In genomic region chr19:12646551-12646950, GRCh38 we compare ENCODE assay signal across 16 cellular contexts. TPM values are rescaled to one million over a fixed set of nuclear protein-coding genes. Genes with fewer than 3 reads are reported as not detected.
A peak's percentile ranks its signal among the peaks of the same experiment; 100 is the strongest.
DNase-seq lines count a peak whose midpoint lies in the region; ATAC-seq and TF ChIP-seq lines count a peak whose summit lies in the region.
"Had no signal": no experiment of that assay in that cellular context is flagged by ENCODE, and none has a peak within 500 bp of the region (broad histone marks: within the 10 kb centered on the region; RNA-seq: fewer than 3 reads in every experiment).

No MANE protein-coding gene starts in this region.

- H3K9me3 Mint-ChIP-seq in activated naive CD8-positive, alpha-beta T cell treated with anti-CD3 and anti-CD28 coated beads, Interleukin-2, amount 10 ng/mL, durations not matched to agents 7 days and 5 days = no peaks in the 10 kb centered on the region
- no peaks in the 10 kb centered on the region for H3K9me3 Mint-ChIP-seq in activated naive CD8-positive, alpha-beta T cell treated with anti-CD3 and anti-CD28 coated beads, Interleukin-2, amount 50 U/mL, for 24 hours
- peaks cover 5% of the 10 kb centered on the region; the same call in 1 of the 2 replicates for H3K9me3 Mint-ChIP-seq in HFFc6

- intact Hi-C loops in PC-3 (cut with micrococcal nuclease) = no loop called here

- H3K9me3 ChIP-seq in PC-3 (ENCODE audit: low read length) = no peaks in the 10 kb centered on the region

- TF ChIP-seq CTCF in PC-3 (conservative IDR thresholded peaks at IDR 0.05; ENCODE audit: low read depth, low read length) = no peak
- no peak for TF ChIP-seq CTCF in HFFc6 (IDR thresholded peaks at IDR 0.05)

- H3K4me2 ChIP-seq in PC-3 (ENCODE audit: low read length) = no peak overlapping the region

- H3K4me3 Mint-ChIP-seq in activated naive CD8-positive, alpha-beta T cell treated with anti-CD3 and anti-CD28 coated beads, Interleukin-2, amount 10 ng/mL, durations not matched to agents 7 days and 5 days = no peak overlapping the region
- H3K4me3 Mint-ChIP-seq in activated naive CD8-positive, alpha-beta T cell treated with anti-CD3 and anti-CD28 coated beads, Interleukin-2, amount 50 U/mL, for 24 hours = no peak overlapping the region
- H3K4me3 Mint-ChIP-seq in HFFc6 = no peak overlapping the region

- no peaks in the 10 kb centered on the region for H3F3A ChIP-seq in PC-3 (ENCODE audit: low read length, unreplicated experiment)

- peaks cover 7% of the 10 kb centered on the region for H3K4me1 Mint-ChIP-seq in activated naive CD8-positive, alpha-beta T cell treated with anti-CD3 and anti-CD28 coated beads, Interleukin-2, amount 10 ng/mL, durations not matched to agents 7 days and 5 days
- H3K4me1 Mint-ChIP-seq in activated naive CD8-positive, alpha-beta T cell treated with anti-CD3 and anti-CD28 coated beads, Interleukin-2, amount 50 U/mL, for 24 hours = no peaks in the 10 kb centered on the region
- no peaks in the 10 kb centered on the region for H3K4me1 Mint-ChIP-seq in HFFc6 (ENCODE audit: low read depth)

- no peaks in the 10 kb centered on the region for H3K79me2 ChIP-seq in PC-3 (ENCODE audit: low read length)

- H3K27ac ChIP-seq in PC-3 (ENCODE audit: low read length) = no peak overlapping the region

- no peak overlapping the region for H3K9ac ChIP-seq in PC-3 (ENCODE audit: low read length)

- POLR2A ChIA-PET in activated naive CD8-positive, alpha-beta T cell treated with anti-CD3 and anti-CD28 coated beads, Interleukin-2, amount 10 ng/mL, durations not matched to agents 7 days and 5 days (lab: Charles Lee) = no interaction called here
- POLR2A ChIA-PET in PC-3 (lab: Charles Lee; ENCODE audit: unreplicated experiment) = interaction anchor here (0.6 kb wide), 1 partner anchor 8 kb away, joined by 6 read pairs; no protein-coding TSS in a partner anchor

- no peaks in the 10 kb centered on the region for H3K4me1 ChIP-seq in PC-3 (ENCODE audit: insufficient read depth, low read length)

- no peaks in the 10 kb centered on the region for H3K27me3 ChIP-seq in PC-3 (ENCODE audit: low read length)

- peaks cover 25% of the 10 kb centered on the region for H3K36me3 Mint-ChIP-seq in activated naive CD8-positive, alpha-beta T cell treated with anti-CD3 and anti-CD28 coated beads, Interleukin-2, amount 10 ng/mL, durations not matched to agents 7 days and 5 days
- H3K36me3 Mint-ChIP-seq in activated naive CD8-positive, alpha-beta T cell treated with anti-CD3 and anti-CD28 coated beads, Interleukin-2, amount 50 U/mL, for 24 hours (ENCODE audit: low read depth) = peaks cover 12% of the 10 kb centered on the region
- H3K36me3 Mint-ChIP-seq in HFFc6 (ENCODE audit: low read depth) = peaks cover 23% of the 10 kb centered on the region

- H3K4me3 ChIP-seq in PC-3 (ENCODE audit: low read length) = no peak overlapping the region

- no peaks in the 10 kb centered on the region for H3K9me2 ChIP-seq in PC-3 (replicated peaks; ENCODE audit: low read length)

- CTCF ChIA-PET in PC-3 (lab: Charles Lee) = no interaction called here

- H2AFZ ChIP-seq in PC-3 (ENCODE audit: low read length) = no peak overlapping the region

- H3K27me3 Mint-ChIP-seq in activated naive CD8-positive, alpha-beta T cell treated with anti-CD3 and anti-CD28 coated beads, Interleukin-2, amount 10 ng/mL, durations not matched to agents 7 days and 5 days = no peaks in the 10 kb centered on the region
- H3K27me3 Mint-ChIP-seq in activated naive CD8-positive, alpha-beta T cell treated with anti-CD3 and anti-CD28 coated beads, Interleukin-2, amount 50 U/mL, for 24 hours = no peaks in the 10 kb centered on the region
- H3K27me3 Mint-ChIP-seq in HFFc6 (ENCODE audit: insufficient read depth) = no peaks in the 10 kb centered on the region

- H3K36me3 ChIP-seq in PC-3 (ENCODE audit: low read depth, low read length) = 0 out of 2 replicates have a peak, but pooled peaks cover 3% of the 10 kb centered on the region

- peak overlapping the region; percentile 42 for H3K27ac Mint-ChIP-seq in activated naive CD8-positive, alpha-beta T cell treated with anti-CD3 and anti-CD28 coated beads, Interleukin-2, amount 10 ng/mL, durations not matched to agents 7 days and 5 days
- H3K27ac Mint-ChIP-seq in activated naive CD8-positive, alpha-beta T cell treated with anti-CD3 and anti-CD28 coated beads, Interleukin-2, amount 50 U/mL, for 24 hours = no peak overlapping the region
- H3K27ac Mint-ChIP-seq in HFFc6 = no peak overlapping the region

- no peak for ATAC-seq in activated naive CD8-positive, alpha-beta T cell treated with anti-CD3 and anti-CD28 coated beads, Interleukin-2, amount 10 ng/mL, durations not matched to agents 7 days and 5 days (ENCODE audit: low read depth)
- no peak for ATAC-seq in activated naive CD8-positive, alpha-beta T cell treated with anti-CD3 and anti-CD28 coated beads, Interleukin-2, amount 50 U/mL, for 24 hours
- no peak for ATAC-seq in PC-3
- ATAC-seq in esophagus mucosa = peak; percentile 12
- ATAC-seq in HG02571 (IDR thresholded peaks at IDR 0.05; ENCODE audit: unreplicated experiment) = no peak
- ATAC-seq: Panc1 had no signal

- H4K20me1 ChIP-seq in PC-3 (ENCODE audit: low read length) = no peaks in the 10 kb centered on the region

- no peak for DNase-seq in activated naive CD8-positive, alpha-beta T cell treated with anti-CD3 and anti-CD28 coated beads, Interleukin-2, amount 10 ng/mL, durations not matched to agents 7 days and 5 days
- no peak for DNase-seq in activated naive CD8-positive, alpha-beta T cell treated with anti-CD3 and anti-CD28 coated beads, Interleukin-2, amount 50 U/mL, for 24 hours
- no peak for DNase-seq in PC-3
- no peak for DNase-seq in HFFc6
- no peak for DNase-seq in stimulated activated CD4-positive, alpha-beta T cell treated with anti-CD3 and anti-CD28 coated beads, Interleukin-4, amount 100 ng/mL, for 1 hour
- DNase-seq: ACHN, DMS153, H7, IMR-90, Kasumi-1, NCI-H1417, NCI-H2171 treated with DMSO at 0.1 percent for 48 hours, SHP77 had no signal

- TSS peak; percentile 34 for BruUV-seq in PC-3 (replicated peaks; lab: Mats Ljungman, UMichigan)

RNA-seq across cellular contexts. Expression of gene MAN2B1, which starts 20.0 kb away (rescaled TPM):
- total RNA-seq in activated naive CD8-positive, alpha-beta T cell treated with anti-CD3 and anti-CD28 coated beads, Interleukin-2, amount 10 ng/mL, durations not matched to agents 7 days and 5 days = 100 to 1,000 TPM; 108 to 115 TPM
- total RNA-seq in PC-3 (2014; rRNA removed) (62.9 and 67.5 TPM in 2 replicates), esophagus mucosa (29.0 TPM)
- 10 to 100 TPM; 49.9 to 69.9 (median 65.2) TPM for total RNA-seq in HFFc6 (2021; fragmentation: NEBNext Ultra II Directional; extraction: Animal tissue kit (Norgen Biotek cat#: 25700))

RNA-seq across cellular contexts. Expression of gene WDR83, which starts 20.1 kb away (rescaled TPM):
- total RNA-seq in activated naive CD8-positive, alpha-beta T cell treated with anti-CD3 and anti-CD28 coated beads, Interleukin-2, amount 10 ng/mL, durations not matched to agents 7 days and 5 days = 10 to 100 TPM; 18.2 to 21.1 TPM
- total RNA-seq in PC-3 (2014; rRNA removed) (39.5 and 53.5 TPM in 2 replicates), esophagus mucosa (4.0 TPM)
- 10 to 100 TPM in 3 of 6 experiments, 1 to 10 TPM in 3; 8.6 to 13.3 (median 9.9) TPM for total RNA-seq in HFFc6 (2021; fragmentation: NEBNext Ultra II Directional; extraction: Animal tissue kit (Norgen Biotek cat#: 25700))

RNA-seq across cellular contexts. Expression of gene DHPS, which starts 35.1 kb away (rescaled TPM):
- 100 to 1,000 TPM; 148 to 149 TPM for total RNA-seq in activated naive CD8-positive, alpha-beta T cell treated with anti-CD3 and anti-CD28 coated beads, Interleukin-2, amount 10 ng/mL, durations not matched to agents 7 days and 5 days
- 140 and 150 TPM in 2 replicates for total RNA-seq in PC-3 (2014; rRNA removed)
- 34.1 TPM for total RNA-seq in esophagus mucosa
- 10 to 100 TPM; 53.3 to 69.2 (median 59.6) TPM for total RNA-seq in HFFc6 (2021; fragmentation: NEBNext Ultra II Directional; extraction: Animal tissue kit (Norgen Biotek cat#: 25700))

RNA-seq across cellular contexts. Expression of gene ZNF791, which starts 35.8 kb away (rescaled TPM):
- total RNA-seq in activated naive CD8-positive, alpha-beta T cell treated with anti-CD3 and anti-CD28 coated beads, Interleukin-2, amount 10 ng/mL, durations not matched to agents 7 days and 5 days = 10 to 100 TPM; 37.1 to 42.7 TPM
- total RNA-seq in PC-3 (2014; rRNA removed) (15.8 and 26.3 TPM in 2 replicates), esophagus mucosa (14.7 TPM)
- total RNA-seq in HFFc6 (2021; fragmentation: NEBNext Ultra II Directional; extraction: Animal tissue kit (Norgen Biotek cat#: 25700)) = 10 to 100 TPM; 18.3 to 21.9 (median 19.0) TPM

RNA-seq across cellular contexts. Expression of gene ZNF490, which starts 35.9 kb away (rescaled TPM):
- 10 to 100 TPM; 14.9 to 17.4 TPM for total RNA-seq in activated naive CD8-positive, alpha-beta T cell treated with anti-CD3 and anti-CD28 coated beads, Interleukin-2, amount 10 ng/mL, durations not matched to agents 7 days and 5 days
- 6.9 and 10.7 TPM in 2 replicates for total RNA-seq in PC-3 (2014; rRNA removed)
- total RNA-seq in esophagus mucosa = 5.2 TPM
- 1 to 10 TPM; 5.4 to 9.2 (median 7.8) TPM for total RNA-seq in HFFc6 (2021; fragmentation: NEBNext Ultra II Directional; extraction: Animal tissue kit (Norgen Biotek cat#: 25700))
